ENCODE assay signal across 24 cellular contexts in the genomic region with DNA sequence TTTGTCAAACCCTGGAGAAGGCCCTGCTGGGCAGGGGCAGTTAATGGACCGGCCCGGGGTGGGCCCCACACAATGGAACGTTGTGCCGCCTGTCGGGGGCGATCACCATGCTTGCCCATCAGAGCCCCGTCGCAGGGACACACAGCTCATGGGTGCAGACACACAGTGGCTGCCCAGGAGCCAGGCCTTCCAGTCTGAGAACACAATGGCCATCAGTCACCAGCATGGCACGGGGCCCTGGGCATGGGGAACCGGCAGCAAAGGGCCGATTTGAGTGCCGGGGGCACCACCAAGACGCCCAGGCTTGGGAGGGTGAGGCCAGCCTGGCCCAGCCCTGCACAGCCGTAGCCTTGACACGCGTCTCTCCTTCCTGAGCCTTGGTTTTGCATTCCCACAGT. TPM values are rescaled to one million over a fixed set of nuclear protein-coding genes. Genes with fewer than 3 reads are reported as not detected.
DNase-seq lines count a peak whose midpoint lies in the region; ATAC-seq, FAIRE-seq and TF ChIP-seq lines count a peak whose summit lies in the region.
"Had no signal": no experiment of that assay in that cellular context is flagged by ENCODE, and none has a peak within 500 bp of the region (broad histone marks: within the 10 kb centered on the region; RNA-seq: fewer than 3 reads in every experiment).

No MANE protein-coding gene starts in this region.

- ATAC-seq in heart right ventricle (peak in 1 of 8 donors; percentile 5), HG03439 (IDR thresholded peaks at IDR 0.05; ENCODE audit: unreplicated experiment) (no peak)
- ATAC-seq: HCT116 had no signal

- TF ChIP-seq POLR2A in spleen (IDR thresholded peaks at IDR 0.05) (no peak), H54 (IDR thresholded peaks at IDR 0.05; ENCODE audit: low read depth, low read length) (no peak)

- H3K4me3 ChIP-seq in heart right ventricle (no peak overlapping the region), mesenchymal stem cell (ENCODE audit: insufficient read depth in 1 of 2, low read depth in 1 of 2, low read length in 2 of 2) (no peak overlapping the region), spleen (no peak overlapping the region)
- H3K4me3 ChIP-seq: GM23338, Peyer's patch had no signal

- H2AK5ac ChIP-seq in mesenchymal stem cell (ENCODE audit: low read length, severe bottlenecking), result no peak overlapping the region

- no peak overlapping the region for H3K18ac ChIP-seq in mesenchymal stem cell (ENCODE audit: low read depth in 1 of 2, low read length in 2 of 2)

- H3K9me3 Mint-ChIP-seq in chondrocyte (ENCODE audit: low read depth), result no peaks in the 10 kb centered on the region
- H3K9me3 Mint-ChIP-seq: CD8-positive, alpha-beta memory T cell; GM23338; IgD-negative memory B cell had no signal

- H3K4me1 Mint-ChIP-seq in chondrocyte (ENCODE audit: low read depth), result peaks cover 6% of the 10 kb centered on the region
- H3K4me1 Mint-ChIP-seq: CD8-positive, alpha-beta memory T cell; IgD-negative memory B cell had no signal

- no peak overlapping the region for H3K14ac ChIP-seq in mesenchymal stem cell (ENCODE audit: low read length in 2 of 2)

- TF ChIP-seq CTCF in chondrocyte (IDR thresholded peaks at IDR 0.05) (no peak), heart right ventricle (IDR thresholded peaks at IDR 0.05) (no peak), spleen (IDR thresholded peaks at IDR 0.05 in 8 of 11, conservative IDR thresholded peaks at IDR 0.05 in 3 of 11) (no peak)

- 89 to 92% methylated on average over 16 of the region's 16 CpGs for WGBS in heart right ventricle, 2 donors
- whole genome bisulfite sequencing in mesenchymal stem cell, result 98% methylated on average over 16 of the region's 16 CpGs
- WGBS in spleen, 5 donors, result 86 to 95% (median 91%) methylated on average over 15 to 16 of the region's 16 CpGs

- H3K27me3 ChIP-seq in heart right ventricle (no peaks in the 10 kb centered on the region), mesenchymal stem cell (ENCODE audit: control insufficient read depth in 1 of 2, insufficient read depth in 1 of 2, low read length in 2 of 2) (peaks cover 1 to 16% of the 10 kb centered on the region in 2 experiments), spleen (replicated peaks in 1 of 7) (no peaks in the 10 kb centered on the region)
- H3K27me3 ChIP-seq: Peyer's patch had no signal

- intact Hi-C loops in heart right ventricle (cut with DNase I), result loop anchor here in 2 of 10 donors (10.0 kb wide), 2 partner anchors 354 to 374 kb away; no protein-coding TSS in a partner anchor
- intact Hi-C loops in spleen (cut with DNase I; ENCODE audit: low total_unique reads), result no loop called here

- H3K9ac ChIP-seq in mesenchymal stem cell (ENCODE audit: low read length), result no peak overlapping the region

- H3K27ac ChIP-seq in heart right ventricle (peak overlapping the region in 9 of 10 donors; percentile 71 to 95 (median 90)), mesenchymal stem cell (ENCODE audit: low read length, poor library complexity, severe bottlenecking) (no peak overlapping the region), spleen (no peak overlapping the region)
- H3K27ac ChIP-seq: C4-2B, Peyer's patch had no signal

- H2BK15ac ChIP-seq in mesenchymal stem cell (ENCODE audit: low read depth, poor library complexity, severe bottlenecking), result no peak overlapping the region

- no peak overlapping the region for H2AFZ ChIP-seq in mesenchymal stem cell (ENCODE audit: low read depth, low read length)
- H2AFZ ChIP-seq: GM23338 had no signal

- no peak overlapping the region for H3K4me3 Mint-ChIP-seq in chondrocyte (ENCODE audit: unreplicated experiment)
- H3K4me3 Mint-ChIP-seq: CD8-positive, alpha-beta memory T cell; GM23338; IgD-negative memory B cell had no signal

- H3K4me1 ChIP-seq in heart right ventricle (peaks cover 13 to 62% (median 32%) of the 10 kb centered on the region in 9 donors), mesenchymal stem cell (ENCODE audit: control insufficient read depth, insufficient read depth, low read depth, low read length) (peaks cover 6% of the 10 kb centered on the region), spleen (peaks cover 0 to 1% (median 0%) of the 10 kb centered on the region in 6 donors)
- H3K4me1 ChIP-seq: Peyer's patch had no signal

- no peaks in the 10 kb centered on the region for H3K79me1 ChIP-seq in mesenchymal stem cell (replicated peaks; ENCODE audit: low read length, poor library complexity, severe bottlenecking)

- FAIRE-seq in H54 (lab: Jason Lieb, UNC), result no peak
- FAIRE-seq: A204.1, GM12892 had no signal

- H3K27ac Mint-ChIP-seq in chondrocyte (ENCODE audit: unreplicated experiment), result no peak overlapping the region
- H3K27ac Mint-ChIP-seq: CD8-positive, alpha-beta memory T cell; GM23338; IgD-negative memory B cell had no signal

- H3K4ac ChIP-seq in mesenchymal stem cell (ENCODE audit: low read depth in 1 of 2, low read length in 2 of 2), result no peak overlapping the region

- no peak overlapping the region for H2BK5ac ChIP-seq in mesenchymal stem cell (ENCODE audit: low read depth, low read length, poor library complexity, severe bottlenecking)

- no peak overlapping the region for H2BK12ac ChIP-seq in mesenchymal stem cell (ENCODE audit: low read length in 2 of 2)

- peaks cover 15% of the 10 kb centered on the region for H3K27me3 Mint-ChIP-seq in chondrocyte (ENCODE audit: low read depth)

- H3K9me3 ChIP-seq in heart right ventricle, result no peaks in the 10 kb centered on the region
- H3K9me3 ChIP-seq in mesenchymal stem cell (ENCODE audit: control insufficient read depth, low read length), result no peaks in the 10 kb centered on the region
- H3K9me3 ChIP-seq in spleen, result no peaks in the 10 kb centered on the region
- H3K9me3 ChIP-seq: Peyer's patch had no signal

- H3K36me3 Mint-ChIP-seq in chondrocyte (ENCODE audit: low read depth), result no peaks in the 10 kb centered on the region
- H3K36me3 Mint-ChIP-seq: CD8-positive, alpha-beta memory T cell; IgD-negative memory B cell had no signal

- H3K4me2 ChIP-seq in mesenchymal stem cell (ENCODE audit: low read length, poor library complexity, severe bottlenecking), result no peak overlapping the region
- H3K4me2 ChIP-seq: GM23338 had no signal

- H3K36me3 ChIP-seq in heart right ventricle (no peaks in the 10 kb centered on the region), mesenchymal stem cell (ENCODE audit: control insufficient read depth in 1 of 2, insufficient read depth in 2 of 2, low read depth in 1 of 2, low read length in 2 of 2) (peaks cover 0 to 5% of the 10 kb centered on the region in 2 experiments), spleen (no peaks in the 10 kb centered on the region)
- H3K36me3 ChIP-seq: Peyer's patch had no signal

- H4K91ac ChIP-seq in mesenchymal stem cell (ENCODE audit: low read length), result peak overlapping the region; percentile 25

- no peak overlapping the region for H4K8ac ChIP-seq in mesenchymal stem cell (ENCODE audit: low read length)

- H3K23ac ChIP-seq in mesenchymal stem cell (ENCODE audit: low read length in 2 of 2), result no peak overlapping the region

- peak; percentile 83 for DNase-seq in chondrocyte (ENCODE audit: low spot score)
- no peak for DNase-seq in heart right ventricle
- DNase-seq in mesenchymal stem cell, result no peak
- DNase-seq in spleen, result peak; percentile 64
- no peak for DNase-seq in activated CD8-positive, alpha-beta memory T cell treated with anti-CD3 and anti-CD28 coated beads for 24 hours
- DNase-seq in H54 (ENCODE audit: insufficient read length, low spot score), result no peak
- DNase-seq in cerebellum (ENCODE audit: low spot score), result no peak
- DNase-seq: Calu3, DMS153, NCI-H1105, NCI-H1694, NCI-H446, NCI-H526, Peyer's patch had no signal

- H2BK120ac ChIP-seq in mesenchymal stem cell (ENCODE audit: low read depth, low read length), result no peak overlapping the region

RNA-seq across cellular contexts. Expression of a gene that starts 7.1 kb away (rescaled TPM):
- total RNA-seq in chondrocyte (not detected in 3 replicates), heart right ventricle (under 1 TPM in 6 of 10 donors, not detected in 4; 0.12 to 0.23 (median 0.15) TPM), spleen (not detected), cerebellum (not detected)
- polyA plus RNA-seq in heart right ventricle (under 1 TPM; 0.03 to 0.59 TPM), spleen (not detected)
- not detected for polyA plus RNA-seq in mesenchymal stem cell (2013, experiment 1 of 2)
- polyA plus RNA-seq in mesenchymal stem cell (2013, experiment 2 of 2), result not detected
- total RNA-seq: Calu3; CD8-positive, alpha-beta memory T cell; G401; GM23338; OCI-LY7; Peyer's patch had no signal
- polyA plus RNA-seq: CD8-positive, alpha-beta memory T cell; GM23338; IgD-negative memory B cell had no signal

Comparison
In these comparisons a context has a peak if more than half of its experiments do, and no peak if none do; other contexts are left out.
1. DNase-seq: peak in chondrocyte (single experiment) and spleen (single experiment); none in heart right ventricle (0 of 2), mesenchymal stem cell (single experiment), activated CD8-positive, alpha-beta memory T cell treated with anti-CD3 and anti-CD28 coated beads for 24 hours (single experiment), H54 (single experiment) and cerebellum (single experiment).
2. H3K27ac ChIP-seq: peak in heart right ventricle (9 of 10); none in mesenchymal stem cell (single experiment) and spleen (0 of 8).